Comparison of ENCODE assay signal across 1 cellular context in the genomic region with DNA sequence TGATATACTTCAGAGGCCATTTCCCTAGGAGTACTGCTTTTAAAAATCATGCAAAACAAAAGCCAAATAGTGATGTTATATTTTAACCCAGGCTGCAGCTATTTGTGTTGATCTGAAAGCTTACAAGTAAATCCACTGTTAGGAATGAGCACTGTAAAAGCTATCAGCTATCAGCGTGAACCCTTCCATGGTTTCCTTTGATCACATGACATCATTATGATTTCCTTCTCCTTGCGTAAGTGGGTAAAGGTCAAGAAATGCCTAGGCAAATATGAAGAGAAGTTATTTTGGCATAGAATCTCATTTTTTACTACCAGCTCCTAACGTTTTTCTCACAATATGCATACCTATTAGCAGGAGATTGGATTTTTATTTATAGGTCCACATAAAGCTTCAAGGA.
TF ChIP-seq lines count a peak whose summit lies in the region.

No MANE protein-coding gene starts in this region.

TF ChIP-seq in K562, 482 proteins besides CTCF, POLR2A, EP300 and RAD21:
- TF ChIP-seq NR2C2 (CRISPR knock-in tag; IDR thresholded peaks at IDR 0.05) = no peak
- TF ChIP-seq NR2C2 (tag; IDR thresholded peaks at IDR 0.05) = peak; percentile 33; the same call in 1 of the 2 replicates
- TF ChIP-seq CEBPG (CRISPR knock-in tag; IDR thresholded peaks at IDR 0.05) = no peak
- TF ChIP-seq CEBPG (tag; conservative IDR thresholded peaks at IDR 0.05 in 1 of 2, IDR thresholded peaks at IDR 0.05 in 1 of 2) = peak in 1 of 2 experiments; percentile 28; a peak in 1 of 4 replicates
- TF ChIP-seq, protein P1, sequence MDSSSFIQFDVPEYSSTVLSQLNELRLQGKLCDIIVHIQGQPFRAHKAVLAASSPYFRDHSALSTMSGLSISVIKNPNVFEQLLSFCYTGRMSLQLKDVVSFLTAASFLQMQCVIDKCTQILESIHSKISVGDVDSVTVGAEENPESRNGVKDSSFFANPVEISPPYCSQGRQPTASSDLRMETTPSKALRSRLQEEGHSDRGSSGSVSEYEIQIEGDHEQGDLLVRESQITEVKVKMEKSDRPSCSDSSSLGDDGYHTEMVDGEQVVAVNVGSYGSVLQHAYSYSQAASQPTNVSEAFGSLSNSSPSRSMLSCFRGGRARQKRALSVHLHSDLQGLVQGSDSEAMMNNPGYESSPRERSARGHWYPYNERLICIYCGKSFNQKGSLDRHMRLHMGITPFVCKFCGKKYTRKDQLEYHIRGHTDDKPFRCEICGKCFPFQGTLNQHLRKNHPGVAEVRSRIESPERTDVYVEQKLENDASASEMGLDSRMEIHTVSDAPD (CRISPR knock-in tag; IDR thresholded peaks at IDR 0.05) = no peak
- 0 out of 2 replicates have a peak, but pooled peaks have one; percentile 13 for TF ChIP-seq CEBPB (tag; IDR thresholded peaks at IDR 0.05)
- TF ChIP-seq, protein P2, sequence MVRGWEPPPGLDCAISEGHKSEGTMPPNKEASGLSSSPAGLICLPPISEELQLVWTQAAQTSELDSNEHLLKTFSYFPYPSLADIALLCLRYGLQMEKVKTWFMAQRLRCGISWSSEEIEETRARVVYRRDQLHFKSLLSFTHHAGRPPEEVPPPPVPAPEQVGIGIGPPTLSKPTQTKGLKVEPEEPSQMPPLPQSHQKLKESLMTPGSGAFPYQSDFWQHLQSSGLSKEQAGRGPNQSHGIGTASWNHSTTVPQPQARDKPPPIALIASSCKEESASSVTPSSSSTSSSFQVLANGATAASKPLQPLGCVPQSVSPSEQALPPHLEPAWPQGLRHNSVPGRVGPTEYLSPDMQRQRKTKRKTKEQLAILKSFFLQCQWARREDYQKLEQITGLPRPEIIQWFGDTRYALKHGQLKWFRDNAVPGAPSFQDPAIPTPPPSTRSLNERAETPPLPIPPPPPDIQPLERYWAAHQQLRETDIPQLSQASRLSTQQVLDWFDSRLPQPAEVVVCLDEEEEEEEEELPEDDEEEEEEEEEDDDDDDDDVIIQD (CRISPR knock-in tag; IDR thresholded peaks at IDR 0.05) = no peak
- TF ChIP-seq TFE3 (CRISPR knock-in tag; IDR thresholded peaks at IDR 0.05) = peak; percentile 87
- TF ChIP-seq ZFP91 (CRISPR knock-in tag; IDR thresholded peaks at IDR 0.05) = no peak
- no peak for TF ChIP-seq NR2C1 (IDR thresholded peaks at IDR 0.05)
- TF ChIP-seq NR2C1 (tag; IDR thresholded peaks at IDR 0.05) = 0 out of 2 replicates have a peak, but pooled peaks have one; percentile 18
